Comparison of ENCODE assay signal across 1 cellular context in genomic region chr17:50719144-50719923, GRCh38.
A peak's percentile ranks its signal among the peaks of the same experiment; 100 is the strongest.
TF ChIP-seq lines count a peak whose summit lies in the region.

Gene LUC7L3 (plus strand): TSS chr17:50719603. CDS start chr17:50719733, 130 bp downstream.

TF ChIP-seq in HepG2, 621 proteins besides CTCF, POLR2A, EP300 and RAD21 (continued from another document and continues in another):
- TF ChIP-seq SNAPC4 (CRISPR knock-in tag; IDR thresholded peaks at IDR 0.05) (peak; percentile 70; the same call in 1 of the 2 replicates), ZBTB39 (CRISPR knock-in tag; IDR thresholded peaks at IDR 0.05) (peak; percentile 92), NFAT5 (CRISPR knock-in tag; IDR thresholded peaks at IDR 0.05) (peak; percentile 88), SP5 (CRISPR knock-in tag; IDR thresholded peaks at IDR 0.05; ENCODE audit: borderline replicate concordance, low read depth) (peak; percentile 92), CBX2 (IDR thresholded peaks at IDR 0.05; ENCODE audit: low read depth, low read length) (no peak), CBX2 (CRISPR knock-in tag; IDR thresholded peaks at IDR 0.05; ENCODE audit: low read depth) (no peak), NR2F1 (CRISPR knock-in tag; IDR thresholded peaks at IDR 0.05) (no peak), GLI4 (CRISPR knock-in tag; IDR thresholded peaks at IDR 0.05; ENCODE audit: borderline replicate concordance) (peak; percentile 99; the same call in 1 of the 2 replicates), GPN1 (CRISPR knock-in tag; IDR thresholded peaks at IDR 0.05; ENCODE audit: borderline replicate concordance) (no peak), PHF5A (CRISPR knock-in tag; IDR thresholded peaks at IDR 0.05; ENCODE audit: low read depth, unreplicated experiment) (peak; percentile 68), THAP8 (CRISPR knock-in tag; IDR thresholded peaks at IDR 0.05; ENCODE audit: borderline replicate concordance) (no peak), ZBTB1 (CRISPR knock-in tag; IDR thresholded peaks at IDR 0.05; ENCODE audit: borderline replicate concordance) (0 out of 2 replicates have a peak, but pooled peaks have one; percentile 16), ZNF7 (CRISPR knock-in tag; IDR thresholded peaks at IDR 0.05) (peak; percentile 75), SMARCE1 (IDR thresholded peaks at IDR 0.05; ENCODE audit: borderline replicate concordance) (no peak), ZHX2 (IDR thresholded peaks at IDR 0.05; ENCODE audit: low read depth) (peak; percentile 95), ZHX2 (CRISPR knock-in tag; IDR thresholded peaks at IDR 0.05; ENCODE audit: borderline replicate concordance) (peak; percentile 33; the same call in 1 of the 2 replicates), MED8 (CRISPR knock-in tag; IDR thresholded peaks at IDR 0.05; ENCODE audit: insufficient replicate concordance) (peak; percentile 72), DMTF1 (CRISPR knock-in tag; IDR thresholded peaks at IDR 0.05) (no peak), KDM2A (CRISPR knock-in tag; IDR thresholded peaks at IDR 0.05; ENCODE audit: borderline replicate concordance, low read depth) (peak; percentile 97), TBP (CRISPR knock-in tag; IDR thresholded peaks at IDR 0.05) (no peak; the same call in 1 of the 2 replicates), SKIL (CRISPR knock-in tag; IDR thresholded peaks at IDR 0.05; ENCODE audit: borderline replicate concordance) (peak; percentile 63), ZNF12 (CRISPR knock-in tag; IDR thresholded peaks at IDR 0.05) (no peak; the same call in 1 of the 2 replicates)
